Comparison of ENCODE assay signal across 8 cellular contexts in the genomic region with DNA sequence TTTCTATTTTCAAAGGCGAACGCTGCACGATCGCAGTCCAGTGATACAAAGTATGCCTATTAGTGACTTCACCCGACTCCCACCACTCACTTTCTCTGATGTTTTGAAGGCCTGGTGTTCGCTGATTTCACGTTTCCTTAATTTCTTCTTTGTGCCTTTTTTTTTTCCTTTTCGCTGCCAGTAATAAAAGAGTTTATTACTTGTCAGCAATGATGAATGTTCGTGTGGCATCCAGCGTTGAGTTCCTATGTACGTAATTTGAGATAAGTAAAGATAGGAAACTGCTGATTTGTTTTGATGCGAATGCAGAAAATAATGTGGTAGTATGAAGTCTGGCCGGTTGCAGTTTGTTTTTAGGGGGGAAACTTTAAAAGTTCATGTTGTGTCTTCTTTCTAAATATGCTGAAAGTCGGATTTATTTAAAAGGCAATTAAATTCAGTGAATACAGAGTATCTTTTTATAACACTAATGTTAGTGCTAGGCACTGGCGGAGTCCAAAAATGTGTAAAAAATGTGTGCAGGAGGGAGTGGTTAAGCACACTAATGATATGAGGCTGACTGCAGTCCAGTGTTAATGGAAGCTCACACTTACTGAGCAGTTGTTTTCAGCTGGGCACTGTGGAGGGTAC. TPM values are rescaled to one million over a fixed set of nuclear protein-coding genes. Genes with fewer than 3 reads are reported as not detected.
DNase-seq lines count a peak whose midpoint lies in the region; ATAC-seq lines count a peak whose summit lies in the region.

No MANE protein-coding gene starts in this region.

- peak in 1 of 5 donors; percentile 34 for DNase-seq in CD4-positive, alpha-beta memory T cell
- peak; percentile 66 for DNase-seq in KBM-7
- peak; percentile 71 for DNase-seq in adipocyte (ENCODE audit: low read depth)
- DNase-seq in SHP77 (lab: John Stamatoyannopoulos, UW), result no peak
- DNase-seq in ureter (ENCODE audit: low spot score), result no peak

- H3K36me3 ChIP-seq in CD4-positive, alpha-beta memory T cell (ENCODE audit: insufficient read depth, low read length), result no peaks in the 10 kb centered on the region
- no peaks in the 10 kb centered on the region for H3K36me3 ChIP-seq in adipocyte (ENCODE audit: control insufficient read depth, insufficient read depth, low read length, severe bottlenecking)
- H3K36me3 ChIP-seq in skeletal muscle tissue (ENCODE audit: control insufficient read depth in 3 of 3, insufficient read depth in 3 of 3, low read length in 3 of 3), result peaks cover 0 to 3% (median 0%) of the 10 kb centered on the region in 3 donors

- H3K4me3 ChIP-seq in CD4-positive, alpha-beta memory T cell (ENCODE audit: low read length in 2 of 2), result peak overlapping the region; percentile 33 to 81
- peak overlapping the region; percentile 95 for H3K4me3 ChIP-seq in adipocyte (ENCODE audit: low read length)
- H3K4me3 ChIP-seq in iPS-11a (ENCODE audit: low read depth, low read length), result peak overlapping the region; percentile 79
- peak overlapping the region; percentile 78 to 81 (median 81) for H3K4me3 ChIP-seq in skeletal muscle tissue (ENCODE audit: low read length in 3 of 3)

- in situ Hi-C loops in KBM-7 (cut with MboI; ENCODE audit: low pct_unique_long_range_greater_than_20kb, low sequenced_read_pairs), result no loop called here

- H3K4me3 Mint-ChIP-seq in CD4-positive, alpha-beta memory T cell, result peak overlapping the region; percentile 88 to 97 (median 94)

- H3K36me3 Mint-ChIP-seq in CD4-positive, alpha-beta memory T cell, result peaks cover 0 to 14% of the 10 kb centered on the region in 2 donors

- peaks cover 21 to 46% (median 30%) of the 10 kb centered on the region in 4 donors for H3K4me1 Mint-ChIP-seq in CD4-positive, alpha-beta memory T cell

- H3K27ac ChIP-seq in CD4-positive, alpha-beta memory T cell (ENCODE audit: low read depth, low read length), result peak overlapping the region; percentile 70
- peak overlapping the region; percentile 58 for H3K27ac ChIP-seq in skeletal muscle tissue (ENCODE audit: low read depth, low read length)

- intact Hi-C loops in CD4-positive, alpha-beta memory T cell (cut with micrococcal nuclease), result loop anchor here (1.0 to 5.0 kb wide), 2 partner anchors 14 to 136 kb away; a partner anchor contains a TSS

- H3K9ac ChIP-seq in adipocyte (ENCODE audit: low read length), result peak overlapping the region; percentile 93
- peak overlapping the region; percentile 76 to 84 (median 78) for H3K9ac ChIP-seq in skeletal muscle tissue (ENCODE audit: low read depth in 1 of 3, low read length in 3 of 3)

- peaks cover 4% of the 10 kb centered on the region for H3K27me3 ChIP-seq in CD4-positive, alpha-beta memory T cell (ENCODE audit: insufficient read depth, low read length)
- H3K27me3 ChIP-seq in adipocyte (replicated peaks; ENCODE audit: control insufficient read depth, insufficient read depth, low read length) (no peaks in the 10 kb centered on the region), skeletal muscle tissue (ENCODE audit: control insufficient read depth in 3 of 3, insufficient read depth in 3 of 3, low read length in 3 of 3) (no peaks in the 10 kb centered on the region)

- peaks cover 27% of the 10 kb centered on the region for H3K4me1 ChIP-seq in CD4-positive, alpha-beta memory T cell (ENCODE audit: insufficient read depth, low read length)
- peaks cover 38% of the 10 kb centered on the region for H3K4me1 ChIP-seq in adipocyte (ENCODE audit: control insufficient read depth, insufficient read depth, low read length)
- peaks cover 14 to 19% (median 14%) of the 10 kb centered on the region in 3 donors for H3K4me1 ChIP-seq in skeletal muscle tissue (ENCODE audit: control insufficient read depth in 3 of 3, insufficient read depth in 3 of 3, low read length in 3 of 3)

- no peaks in the 10 kb centered on the region for H3K9me3 Mint-ChIP-seq in CD4-positive, alpha-beta memory T cell

- POLR2A ChIA-PET in CD4-positive, alpha-beta memory T cell (lab: Charles Lee; ENCODE audit: partially characterized antibody), result interaction anchor here (1.0 to 7.0 kb wide), 7 partner anchors 10 to 143 kb away, joined by 3 to 144 read pairs (median 5); a partner anchor contains a TSS

- no peaks in the 10 kb centered on the region for H3K9me3 ChIP-seq in CD4-positive, alpha-beta memory T cell (ENCODE audit: control insufficient read depth in 1 of 2, low read length in 2 of 2)
- no peaks in the 10 kb centered on the region for H3K9me3 ChIP-seq in adipocyte (ENCODE audit: control insufficient read depth, low read length)
- H3K9me3 ChIP-seq in skeletal muscle tissue (ENCODE audit: control insufficient read depth in 3 of 3, low read length in 3 of 3), result no peaks in the 10 kb centered on the region

- H3K27ac Mint-ChIP-seq in CD4-positive, alpha-beta memory T cell, result peak overlapping the region; percentile 85 to 96 (median 92)

- no peak for ATAC-seq in GM21717 (IDR thresholded peaks at IDR 0.05; ENCODE audit: unreplicated experiment)

- H3K27me3 Mint-ChIP-seq in CD4-positive, alpha-beta memory T cell, result no peaks in the 10 kb centered on the region

- CTCF ChIA-PET in CD4-positive, alpha-beta memory T cell (lab: Charles Lee; ENCODE audit: partially characterized antibody), result interaction anchor here (1.6 to 6.5 kb wide), 2 partner anchors 14 to 141 kb away, joined by 3 to 64 read pairs; a partner anchor contains a TSS

RNA-seq across cellular contexts. Expression of a gene that starts 0.8 kb away (rescaled TPM):
- 10 to 100 TPM; 14.5 to 15.0 TPM for total RNA-seq in CD4-positive, alpha-beta memory T cell
- polyA plus RNA-seq in CD4-positive, alpha-beta memory T cell, result 10 to 100 TPM in 1 of 2 donors, 1 to 10 TPM in 1; 9.7 to 12.4 TPM
- total RNA-seq in skeletal muscle tissue, result 16.7 TPM
- total RNA-seq in ureter, result 17.0 TPM

RNA-seq across cellular contexts. Expression of a gene that starts 14.2 kb away (rescaled TPM):
- 10 to 100 TPM; 38.7 to 44.4 TPM for total RNA-seq in CD4-positive, alpha-beta memory T cell
- polyA plus RNA-seq in CD4-positive, alpha-beta memory T cell, result 1 to 10 TPM; 3.8 to 7.1 TPM
- total RNA-seq in skeletal muscle tissue, result 30.3 TPM
- total RNA-seq in ureter, result 48.4 TPM

Comparison
In these comparisons a context has a peak if more than half of its experiments do, and no peak if none do; other contexts are left out.
1. DNase-seq: peak in KBM-7 (single experiment) and adipocyte (single experiment); none in SHP77 (0 of 2) and ureter (single experiment).
2. Peak in every context shown above with its lines, with median percentiles within 50 percentile points of each other: H3K4me3 ChIP-seq.